In genomic region chr16:10297341-10298006, GRCh38 we compare ENCODE assay signal across 10 cellular contexts.
DNase-seq lines count a peak whose midpoint lies in the region; ATAC-seq and TF ChIP-seq lines count a peak whose summit lies in the region.
"Had no signal": no experiment of that assay in that cellular context is flagged by ENCODE, and none has a peak within 500 bp of the region (broad histone marks: within the 10 kb centered on the region; RNA-seq: fewer than 3 reads in every experiment).

No MANE protein-coding gene starts in this region.

- no peaks in the 10 kb centered on the region for H3K36me3 Mint-ChIP-seq in activated CD4-positive, alpha-beta T cell treated with anti-CD3 and anti-CD28 coated beads for 36 hours (ENCODE audit: low read depth)

- peaks cover 40% of the 10 kb centered on the region for H3K4me1 ChIP-seq in Karpas-422 (ENCODE audit: low read length)
- H3K4me1 ChIP-seq: SJSA1 had no signal

- no peaks in the 10 kb centered on the region for H3K9me2 ChIP-seq in Karpas-422 (replicated peaks; ENCODE audit: insufficient read depth, low read length)

- no peaks in the 10 kb centered on the region for H4K20me1 ChIP-seq in Karpas-422 (ENCODE audit: insufficient read depth, low read depth, low read length)

- H3K27me3 ChIP-seq in Karpas-422 (ENCODE audit: low read length) = no peaks in the 10 kb centered on the region
- H3K27me3 ChIP-seq: SJSA1 had no signal

- peak; percentile 81 for ATAC-seq in GM18508 (IDR thresholded peaks at IDR 0.05; ENCODE audit: insufficient read depth, unreplicated experiment)
- no peak for ATAC-seq in activated CD4-positive, alpha-beta T cell treated with anti-CD3 and anti-CD28 coated beads for 36 hours
- ATAC-seq: left colon had no signal

- no peaks in the 10 kb centered on the region for H3K4me1 Mint-ChIP-seq in activated CD4-positive, alpha-beta T cell treated with anti-CD3 and anti-CD28 coated beads for 36 hours

- peaks cover 6% of the 10 kb centered on the region for H3K27me3 Mint-ChIP-seq in activated CD4-positive, alpha-beta T cell treated with anti-CD3 and anti-CD28 coated beads for 36 hours

- H3K9me3 ChIP-seq in Karpas-422 (ENCODE audit: low read length) = no peaks in the 10 kb centered on the region

- H3K27ac Mint-ChIP-seq in activated CD4-positive, alpha-beta T cell treated with anti-CD3 and anti-CD28 coated beads for 36 hours = no peak overlapping the region

- peak overlapping the region; percentile 87 for H3K27ac ChIP-seq in Karpas-422 (ENCODE audit: low read length)
- H3K27ac ChIP-seq: SJSA1 had no signal

- peak overlapping the region; percentile 44 for H3K9ac ChIP-seq in Karpas-422 (ENCODE audit: low read length)

- H3K9me3 Mint-ChIP-seq in activated CD4-positive, alpha-beta T cell treated with anti-CD3 and anti-CD28 coated beads for 36 hours (ENCODE audit: low read depth) = peaks cover 10% of the 10 kb centered on the region

- POLR2A ChIA-PET in HEK293T (lab: Yijun Ruan, JAX) = no interaction called here
- POLR2A ChIA-PET in activated CD4-positive, alpha-beta T cell treated with anti-CD3 and anti-CD28 coated beads for 36 hours (lab: Charles Lee) = no interaction called here

- no peak overlapping the region for H3K4me3 Mint-ChIP-seq in activated CD4-positive, alpha-beta T cell treated with anti-CD3 and anti-CD28 coated beads for 36 hours

- no peaks in the 10 kb centered on the region for H3K79me2 ChIP-seq in Karpas-422 (ENCODE audit: low read length)

- peak overlapping the region; percentile 66 for H3K4me2 ChIP-seq in Karpas-422 (ENCODE audit: low read depth, low read length, poor library complexity, severe bottlenecking)

- H3K36me3 ChIP-seq in Karpas-422 (ENCODE audit: insufficient read depth, low read length) = no peaks in the 10 kb centered on the region
- H3K36me3 ChIP-seq: SJSA1 had no signal

- intact Hi-C loops in activated CD4-positive, alpha-beta T cell treated with anti-CD3 and anti-CD28 coated beads for 36 hours (cut with DNase I, micrococcal nuclease) = no loop called here

- DNase-seq in HEK293T (ENCODE audit: extremely low spot score) (no peak), Karpas-422 (peak; percentile 92), left kidney (ENCODE audit: low read depth, low spot score) (peak; percentile 85), NCI-H2196 treated with DMSO at 0.1 percent for 48 hours (lab: John Stamatoyannopoulos, UW; ENCODE audit: unreplicated experiment) (no peak), NCI-H1694 (lab: John Stamatoyannopoulos, UW) (no peak), NCI-H187 treated with DMSO at 0.1 percent for 48 hours (lab: John Stamatoyannopoulos, UW) (no peak)
- DNase-seq in activated CD4-positive, alpha-beta T cell treated with anti-CD3 and anti-CD28 coated beads for 36 hours = no peak

- CTCF ChIA-PET in HEK293T (lab: Yijun Ruan, JAX) = interaction anchor here (0.6 kb wide), 1 partner anchor 21 kb away, joined by 4 read pairs; no protein-coding TSS in a partner anchor
- CTCF ChIA-PET in activated CD4-positive, alpha-beta T cell treated with anti-CD3 and anti-CD28 coated beads for 36 hours (lab: Charles Lee) = no interaction called here

- peak overlapping the region; percentile 64 for H2AFZ ChIP-seq in Karpas-422 (ENCODE audit: low read length)

- peak overlapping the region; percentile 45 for H3K4me3 ChIP-seq in Karpas-422 (ENCODE audit: low read length)
- H3K4me3 ChIP-seq: SJSA1 had no signal

TF ChIP-seq in HEK293T, 16 proteins besides CTCF, POLR2A, EP300 and RAD21:
- TF ChIP-seq HDGF (IDR thresholded peaks at IDR 0.05; ENCODE audit: borderline replicate concordance) (no peak), PKNOX1 (IDR thresholded peaks at IDR 0.05) (peak; percentile 27; the same call in 1 of the 2 replicates), FOXA1 (IDR thresholded peaks at IDR 0.05) (no peak)

Comparison
In these comparisons a context has a peak if more than half of its experiments do, and no peak if none do; other contexts are left out.
1. DNase-seq: peak in Karpas-422 (single experiment) and left kidney (single experiment); none in HEK293T (single experiment), NCI-H2196 treated with DMSO at 0.1 percent for 48 hours (single experiment), activated CD4-positive, alpha-beta T cell treated with anti-CD3 and anti-CD28 coated beads for 36 hours (single experiment), NCI-H1694 (single experiment) and NCI-H187 treated with DMSO at 0.1 percent for 48 hours (single experiment).